Comparison of ENCODE assay signal across 22 cellular contexts in the genomic region with DNA sequence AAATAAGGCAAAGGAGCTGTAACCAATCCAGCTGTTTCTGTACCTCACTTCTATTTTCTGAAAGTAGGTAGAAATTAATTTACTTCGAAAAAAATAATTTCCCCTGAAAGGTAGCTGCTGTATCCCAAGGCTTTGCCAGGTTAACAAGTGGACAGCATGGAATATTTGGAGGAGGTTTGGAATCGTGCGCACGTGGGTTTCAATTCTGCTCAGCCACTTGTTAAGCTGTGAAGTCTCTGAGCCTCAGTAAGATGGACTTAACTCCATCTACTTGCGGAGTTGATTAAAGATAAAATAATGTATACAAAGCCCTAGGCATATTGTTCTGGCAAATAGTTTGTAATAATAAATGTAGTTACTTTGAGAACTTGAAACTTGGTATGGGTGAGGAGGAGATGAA. TPM values are rescaled to one million over a fixed set of nuclear protein-coding genes. Genes with fewer than 3 reads are reported as not detected.
DNase-seq lines count a peak whose midpoint lies in the region; ATAC-seq and TF ChIP-seq lines count a peak whose summit lies in the region.
"Had no signal": no experiment of that assay in that cellular context is flagged by ENCODE, and none has a peak within 500 bp of the region (broad histone marks: within the 10 kb centered on the region; RNA-seq: fewer than 3 reads in every experiment).

No MANE protein-coding gene starts in this region.

- dilution Hi-C loops in IMR-90 (cut with HindIII; ENCODE audit: low sequenced_read_pairs, unreplicated experiment), result no loop called here

- no peak overlapping the region for H2AK9ac ChIP-seq in IMR-90 (replicated peaks; ENCODE audit: low read depth, low read length, poor library complexity)

- in situ Hi-C loops in IMR-90 (cut with MboI; ENCODE audit: low sequenced_read_pairs), result loop anchor here (10.0 kb wide), 1 partner anchor 61 kb away; a partner anchor contains a TSS

- H3K9ac ChIP-seq in IMR-90 (ENCODE audit: low read depth, low read length) (no peak overlapping the region), skeletal muscle tissue (ENCODE audit: low read depth in 1 of 3, low read length in 3 of 3) (no peak overlapping the region)

- H3K14ac ChIP-seq in IMR-90 (replicated peaks; ENCODE audit: low read depth, low read length), result peak overlapping the region; percentile 40; the same call in 1 of the 2 replicates

- peak overlapping the region; percentile 73 for H2BK120ac ChIP-seq in IMR-90 (ENCODE audit: low read depth, low read length)

- H2BK20ac ChIP-seq in IMR-90 (ENCODE audit: low read depth, low read length), result peak overlapping the region; percentile 56

- H3K9me3 ChIP-seq in IMR-90 (ENCODE audit: control insufficient read depth, insufficient read depth, low read length) (no peaks in the 10 kb centered on the region), skeletal muscle tissue (ENCODE audit: control insufficient read depth in 3 of 3, low read length in 3 of 3) (no peaks in the 10 kb centered on the region)
- H3K9me3 ChIP-seq: ascending aorta, BE2C, HAP-1 had no signal

- peaks cover 40% of the 10 kb centered on the region for H3K9me1 ChIP-seq in IMR-90 (ENCODE audit: insufficient read depth, low read length)

- no peak for DNase-seq in activated T-cell treated with anti-CD3 and anti-CD28 coated beads, Interleukin-2, amount 50 U/mL, for 24 hours
- no peak for DNase-seq in activated T-cell treated with anti-CD3 and anti-CD28 coated beads, Interleukin-2, amount 50 U/mL, for 1 hour
- DNase-seq in IMR-90, result no peak
- DNase-seq in activated naive CD8-positive, alpha-beta T cell treated with anti-CD3 and anti-CD28 coated beads, Interleukin-2, amount 50 U/mL, for 24 hours, result no peak
- no peak for DNase-seq in stimulated activated CD4-positive, alpha-beta T cell treated with anti-CD3 and anti-CD28 coated beads, Interleukin-12 subunit alpha, Interleukin-12 subunit beta, amount 100 ng/mL, for 4 hours
- DNase-seq in foreskin fibroblast, result no peak
- no peak for DNase-seq in T-helper 9 cell
- DNase-seq: activated naive CD4-positive, alpha-beta T cell treated with Interleukin-2 at 50 U/mL for 16 hours; BE2C; COR-L47; DMS79 treated with DMSO at 0.1 percent for 48 hours; islet precursor cell; NCI-H1048; NCI-H187; NCI-H526 had no signal

- H3K4me3 Mint-ChIP-seq in activated T-cell treated with anti-CD3 and anti-CD28 coated beads, Interleukin-2, amount 50 U/mL, for 24 hours, result no peak overlapping the region
- H3K4me3 Mint-ChIP-seq in activated naive CD8-positive, alpha-beta T cell treated with anti-CD3 and anti-CD28 coated beads, Interleukin-2, amount 50 U/mL, for 24 hours, result no peak overlapping the region
- H3K4me3 Mint-ChIP-seq: activated CD4-positive, alpha-beta memory T cell treated with anti-CD3 and anti-CD28 coated beads for 36 hours; central memory CD8-positive, alpha-beta T cell; neural crest cell had no signal

- H2BK15ac ChIP-seq in IMR-90 (ENCODE audit: low read depth, low read length), result no peak overlapping the region

- H4K91ac ChIP-seq in IMR-90 (ENCODE audit: insufficient read depth, low read depth, low read length), result peak overlapping the region; percentile 76; the same call in 1 of the 2 replicates

- peak overlapping the region; percentile 94 for H3K27ac Mint-ChIP-seq in activated T-cell treated with anti-CD3 and anti-CD28 coated beads, Interleukin-2, amount 50 U/mL, for 24 hours
- H3K27ac Mint-ChIP-seq in activated naive CD8-positive, alpha-beta T cell treated with anti-CD3 and anti-CD28 coated beads, Interleukin-2, amount 50 U/mL, for 24 hours, result peak overlapping the region; percentile 58

- H3K27ac ChIP-seq in IMR-90 (ENCODE audit: insufficient read depth, low read length), result peak overlapping the region; percentile 65
- peak overlapping the region; percentile 97 for H3K27ac ChIP-seq in skeletal muscle tissue (ENCODE audit: low read depth, low read length)
- H3K27ac ChIP-seq: ascending aorta had no signal

- no peaks in the 10 kb centered on the region for H3K27me3 Mint-ChIP-seq in activated T-cell treated with anti-CD3 and anti-CD28 coated beads, Interleukin-2, amount 50 U/mL, for 24 hours
- no peaks in the 10 kb centered on the region for H3K27me3 Mint-ChIP-seq in activated naive CD8-positive, alpha-beta T cell treated with anti-CD3 and anti-CD28 coated beads, Interleukin-2, amount 50 U/mL, for 24 hours
- H3K27me3 Mint-ChIP-seq: activated CD4-positive, alpha-beta memory T cell treated with anti-CD3 and anti-CD28 coated beads for 36 hours; central memory CD8-positive, alpha-beta T cell had no signal

- H2AFZ ChIP-seq in IMR-90 (replicated peaks; ENCODE audit: low read length, poor library complexity), result no peak overlapping the region

- CTCF ChIA-PET in IMR-90 (lab: Yijun Ruan, JAX), result interaction anchor here (0.6 kb wide), 1 partner anchor 271 kb away, joined by 3 read pairs; no protein-coding TSS in a partner anchor

- H3K27me3 ChIP-seq in IMR-90 (ENCODE audit: control insufficient read depth, insufficient read depth, low read length), result no peaks in the 10 kb centered on the region
- no peaks in the 10 kb centered on the region for H3K27me3 ChIP-seq in skeletal muscle tissue (ENCODE audit: control insufficient read depth in 3 of 3, insufficient read depth in 3 of 3, low read length in 3 of 3)
- H3K27me3 ChIP-seq: ascending aorta, BE2C had no signal

- H3K4me2 ChIP-seq in IMR-90 (ENCODE audit: low read depth, low read length), result 0 out of 2 replicates have a peak overlapping the region, but pooled peaks have one; percentile 17

- H3K4me3 ChIP-seq in IMR-90 (ENCODE audit: insufficient read depth, low read depth, low read length), result no peak overlapping the region
- H3K4me3 ChIP-seq in skeletal muscle tissue (ENCODE audit: low read length in 3 of 3), result no peak overlapping the region
- no peak overlapping the region for H3K4me3 ChIP-seq in foreskin fibroblast (ENCODE audit: low read depth in 1 of 2, low read length in 2 of 2)
- H3K4me3 ChIP-seq: ascending aorta, HAP-1 had no signal

- POLR2A ChIA-PET in IMR-90 (lab: Charles Lee; ENCODE audit: unreplicated experiment), result no interaction called here

- peaks cover 71% of the 10 kb centered on the region for H3K4me1 ChIP-seq in IMR-90 (ENCODE audit: control insufficient read depth, insufficient read depth, low read length)
- H3K4me1 ChIP-seq in skeletal muscle tissue (ENCODE audit: control insufficient read depth in 3 of 3, insufficient read depth in 3 of 3, low read length in 3 of 3), result peaks cover 67 to 72% (median 69%) of the 10 kb centered on the region in 3 donors
- H3K4me1 ChIP-seq: ascending aorta had no signal

- H3K36me3 Mint-ChIP-seq in activated T-cell treated with anti-CD3 and anti-CD28 coated beads, Interleukin-2, amount 50 U/mL, for 24 hours (ENCODE audit: low read depth), result peaks cover 75% of the 10 kb centered on the region
- peaks cover 23% of the 10 kb centered on the region for H3K36me3 Mint-ChIP-seq in activated naive CD8-positive, alpha-beta T cell treated with anti-CD3 and anti-CD28 coated beads, Interleukin-2, amount 50 U/mL, for 24 hours (ENCODE audit: low read depth)

- TF ChIP-seq CTCF in IMR-90 (conservative IDR thresholded peaks at IDR 0.05; ENCODE audit: low read depth, low read length) (no peak), foreskin fibroblast (IDR thresholded peaks at IDR 0.05; ENCODE audit: low read depth, low read length) (no peak)

- H3K18ac ChIP-seq in IMR-90 (ENCODE audit: low read depth, low read length), result peak overlapping the region; percentile 42

- peak overlapping the region; percentile 69 for H2AK5ac ChIP-seq in IMR-90 (ENCODE audit: low read depth, low read length)

- no CpG with 5 or more reads among the region's 5 CpGs for WGBS in IMR-90 (ENCODE audit: extremely low coverage in 2 of 2, insufficient read length in 1 of 2), 2 experiments

- no peak overlapping the region for H3K56ac ChIP-seq in IMR-90 (ENCODE audit: extremely low read depth, insufficient read depth, low read length)

- no peaks in the 10 kb centered on the region for H3K9me3 Mint-ChIP-seq in activated T-cell treated with anti-CD3 and anti-CD28 coated beads, Interleukin-2, amount 50 U/mL, for 24 hours
- no peaks in the 10 kb centered on the region for H3K9me3 Mint-ChIP-seq in activated naive CD8-positive, alpha-beta T cell treated with anti-CD3 and anti-CD28 coated beads, Interleukin-2, amount 50 U/mL, for 24 hours
- H3K9me3 Mint-ChIP-seq: activated CD4-positive, alpha-beta memory T cell treated with anti-CD3 and anti-CD28 coated beads for 36 hours; central memory CD8-positive, alpha-beta T cell; neural crest cell had no signal

- peaks cover 52 to 87% of the 10 kb centered on the region in 2 experiments for H3K79me1 ChIP-seq in IMR-90 (ENCODE audit: low read depth in 1 of 2, low read length in 2 of 2)

- H3K23ac ChIP-seq in IMR-90 (ENCODE audit: low read depth, low read length), result no peak overlapping the region

- TF ChIP-seq RAD21 in IMR-90 (IDR thresholded peaks at IDR 0.05; ENCODE audit: low read length), result no peak

- peaks cover 6% of the 10 kb centered on the region for H4K20me1 ChIP-seq in IMR-90 (ENCODE audit: insufficient read depth, low read length)

- H3K36me3 ChIP-seq in IMR-90 (ENCODE audit: control insufficient read depth, insufficient read depth, low read length), result peaks cover 7% of the 10 kb centered on the region; the same call in 1 of the 2 replicates
- no peaks in the 10 kb centered on the region for H3K36me3 ChIP-seq in skeletal muscle tissue (ENCODE audit: control insufficient read depth in 3 of 3, insufficient read depth in 3 of 3, low read length in 3 of 3)
- H3K36me3 ChIP-seq: ascending aorta, BE2C, HAP-1 had no signal

- BruUV-seq in IMR-90 (replicated peaks; lab: Mats Ljungman, UMichigan), result no TSS peak

- peak overlapping the region; percentile 71 for H3K4ac ChIP-seq in IMR-90 (ENCODE audit: low read depth, low read length)

- ATAC-seq in IMR-90 (ENCODE audit: low read depth), result no peak
- no peak for ATAC-seq in activated naive CD8-positive, alpha-beta T cell treated with anti-CD3 and anti-CD28 coated beads, Interleukin-2, amount 50 U/mL, for 24 hours
- ATAC-seq: sciatic nerve had no signal

- peak overlapping the region in 1 of 2 experiments; percentile 62; a peak in 2 of 4 replicates for H4K8ac ChIP-seq in IMR-90 (ENCODE audit: low read depth in 2 of 2, low read length in 2 of 2)

- intact Hi-C loops in IMR-90 (cut with micrococcal nuclease), result no loop called here

- peaks cover 88% of the 10 kb centered on the region for H3K4me1 Mint-ChIP-seq in activated T-cell treated with anti-CD3 and anti-CD28 coated beads, Interleukin-2, amount 50 U/mL, for 24 hours (ENCODE audit: low read depth)
- H3K4me1 Mint-ChIP-seq in activated naive CD8-positive, alpha-beta T cell treated with anti-CD3 and anti-CD28 coated beads, Interleukin-2, amount 50 U/mL, for 24 hours, result peaks cover 82% of the 10 kb centered on the region

- 0 out of 2 replicates have a peak, but pooled peaks have one; percentile 15 for TF ChIP-seq POLR2A in IMR-90 (IDR thresholded peaks at IDR 0.05; ENCODE audit: low read depth, low read length)

- H4K5ac ChIP-seq in IMR-90 (ENCODE audit: low read depth, low read length), result no peak overlapping the region

- H2BK5ac ChIP-seq in IMR-90 (ENCODE audit: low read depth, low read length, poor library complexity, severe bottlenecking), result peak overlapping the region; percentile 55

RNA-seq across cellular contexts. Expression of a gene that starts 57.4 kb away (rescaled TPM):
- 0.54 and 0.83 TPM in 2 replicates for total RNA-seq in IMR-90 (2012; rRNA removed)
- 2.5 and 3.7 TPM in 2 replicates for polyA plus RNA-seq in IMR-90 (2012; rRNA removed)
- polyA plus RNA-seq in IMR-90 (2012; cell fraction: cytosol; rRNA removed), result 1.1 and 2.0 TPM in 2 replicates
- 6.8 and 8.6 TPM in 2 replicates for polyA plus RNA-seq in IMR-90 (2012; cell fraction: nucleus; rRNA removed; ENCODE audit: low replicate concordance)
- total RNA-seq in skeletal muscle tissue, result 3.1 TPM
